ENCODE assay signal across 8 cellular contexts in genomic region chr3:3800685-3801509, GRCh38. TPM values are rescaled to one million over a fixed set of nuclear protein-coding genes. Genes with fewer than 3 reads are reported as not detected.
DNase-seq lines count a peak whose midpoint lies in the region; ATAC-seq and TF ChIP-seq lines count a peak whose summit lies in the region.

No MANE protein-coding gene starts in this region.

- peaks cover 18% of the 10 kb centered on the region for H3K27me3 ChIP-seq in NT2/D1 (ENCODE audit: insufficient read depth, insufficient read length)
- H3K27me3 ChIP-seq in gastroesophageal sphincter: peaks cover 14% of the 10 kb centered on the region
- H3K27me3 ChIP-seq in neural cell (ENCODE audit: insufficient read depth, low read depth, low read length): no peaks in the 10 kb centered on the region
- no peaks in the 10 kb centered on the region for H3K27me3 ChIP-seq in Karpas-422 (ENCODE audit: low read length)

- TF ChIP-seq EP300 in gastroesophageal sphincter (IDR thresholded peaks at IDR 0.05): no peak
- TF ChIP-seq EP300 in neural cell (conservative IDR thresholded peaks at IDR 0.05; ENCODE audit: poor library complexity, severe bottlenecking): no peak

- H3F3A ChIP-seq in neural cell (ENCODE audit: insufficient read depth, low read length, poor library complexity, severe bottlenecking): no peaks in the 10 kb centered on the region

- H3K4me1 ChIP-seq in NT2/D1 (ENCODE audit: insufficient read depth, insufficient read length) (no peaks in the 10 kb centered on the region), gastroesophageal sphincter (peaks cover 0 to 28% (median 10%) of the 10 kb centered on the region in 3 donors), Karpas-422 (ENCODE audit: low read length) (no peaks in the 10 kb centered on the region)

- TF ChIP-seq POLR2A in gastroesophageal sphincter (IDR thresholded peaks at IDR 0.05): no peak

- WGBS in gastroesophageal sphincter (ENCODE audit: low coverage in 1 of 2), 2 donors: 5 to 6% methylated on average over 5 to 8 of the region's 53 CpGs

- H3K4me3 ChIP-seq in NT2/D1 (ENCODE audit: insufficient read length, low read depth): peak overlapping the region; percentile 86
- peak overlapping the region; percentile 36 to 60 for H3K4me3 ChIP-seq in gastroesophageal sphincter
- peak overlapping the region; percentile 87 for H3K4me3 ChIP-seq in neural cell (ENCODE audit: low read length)
- H3K4me3 ChIP-seq in Karpas-422 (ENCODE audit: low read length): no peak overlapping the region

- H3K4me2 ChIP-seq in neural cell (ENCODE audit: low read length) (peak overlapping the region; percentile 89), Karpas-422 (ENCODE audit: low read depth, low read length, poor library complexity, severe bottlenecking) (no peak overlapping the region)

- H3K9ac ChIP-seq in NT2/D1 (ENCODE audit: insufficient read length, low read depth): peak overlapping the region; percentile 96
- H3K9ac ChIP-seq in neural cell (ENCODE audit: low read length): peak overlapping the region; percentile 82
- H3K9ac ChIP-seq in Karpas-422 (ENCODE audit: low read length): no peak overlapping the region

- H3K9me2 ChIP-seq in neural cell (ENCODE audit: insufficient read depth, low read length): no peaks in the 10 kb centered on the region
- H3K9me2 ChIP-seq in Karpas-422 (replicated peaks; ENCODE audit: insufficient read depth, low read length): no peaks in the 10 kb centered on the region

- H3K9me3 ChIP-seq in NT2/D1 (ENCODE audit: insufficient read depth, low read length): no peaks in the 10 kb centered on the region
- no peaks in the 10 kb centered on the region for H3K9me3 ChIP-seq in gastroesophageal sphincter
- no peaks in the 10 kb centered on the region for H3K9me3 ChIP-seq in neural cell (ENCODE audit: low read length)
- no peaks in the 10 kb centered on the region; the same call in 1 of the 2 replicates for H3K9me3 ChIP-seq in Karpas-422 (ENCODE audit: low read length)

- no peak for TF ChIP-seq CTCF in gastroesophageal sphincter (IDR thresholded peaks at IDR 0.05)
- no peak for TF ChIP-seq CTCF in neural cell (IDR thresholded peaks at IDR 0.05; ENCODE audit: poor library complexity, severe bottlenecking)

- peak; percentile 50 for ATAC-seq in gastroesophageal sphincter
- ATAC-seq in HG02571 (IDR thresholded peaks at IDR 0.05; ENCODE audit: unreplicated experiment): no peak
- ATAC-seq in GM18520 (IDR thresholded peaks at IDR 0.05; ENCODE audit: unreplicated experiment): no peak

- H3K27ac ChIP-seq in gastroesophageal sphincter (peak overlapping the region in 1 of 4 donors; percentile 34), neural cell (ENCODE audit: low read length) (peak overlapping the region; percentile 33), Karpas-422 (ENCODE audit: low read length) (no peak overlapping the region)

- DNase-seq in 8988T (peak; percentile 48), NT2/D1 (ENCODE audit: low read depth, low spot score) (peak; percentile 11), SKM-1 (lab: John Stamatoyannopoulos, UW; ENCODE audit: unreplicated experiment) (no peak), Karpas-422 (no peak)

- no peak overlapping the region for H2AFZ ChIP-seq in neural cell (ENCODE audit: low read depth, low read length)
- H2AFZ ChIP-seq in Karpas-422 (ENCODE audit: low read length): no peak overlapping the region

- H3K79me2 ChIP-seq in neural cell (replicated peaks; ENCODE audit: insufficient read depth, low read length) (peaks cover 54% of the 10 kb centered on the region), Karpas-422 (ENCODE audit: low read length) (no peaks in the 10 kb centered on the region)

- TF ChIP-seq RAD21 in neural cell (conservative IDR thresholded peaks at IDR 0.05): peak; percentile 10

- peaks cover 10% of the 10 kb centered on the region for H3K36me3 ChIP-seq in NT2/D1 (ENCODE audit: insufficient read depth, insufficient read length, low read length)
- no peaks in the 10 kb centered on the region for H3K36me3 ChIP-seq in gastroesophageal sphincter
- H3K36me3 ChIP-seq in neural cell (ENCODE audit: insufficient read depth, low read length): no peaks in the 10 kb centered on the region
- H3K36me3 ChIP-seq in Karpas-422 (ENCODE audit: insufficient read depth, low read length): no peaks in the 10 kb centered on the region

- H4K20me1 ChIP-seq in neural cell (ENCODE audit: insufficient read depth) (no peaks in the 10 kb centered on the region), Karpas-422 (ENCODE audit: insufficient read depth, low read depth, low read length) (no peaks in the 10 kb centered on the region)

TF ChIP-seq in neural cell, 6 proteins besides CTCF, POLR2A, EP300 and RAD21:
- TF ChIP-seq POLR2AphosphoS5 (IDR thresholded peaks at IDR 0.05): no peak
- no peak for TF ChIP-seq REST (IDR thresholded peaks at IDR 0.05; ENCODE audit: borderline replicate concordance)
- TF ChIP-seq SMC3 (conservative IDR thresholded peaks at IDR 0.05; ENCODE audit: poor library complexity): no peak
- peak; percentile 20 for TF ChIP-seq MXI1 (conservative IDR thresholded peaks at IDR 0.05; ENCODE audit: poor library complexity, severe bottlenecking)
- peak; percentile 34 for TF ChIP-seq TAF1 (IDR thresholded peaks at IDR 0.05; ENCODE audit: low read depth)
- no peak for TF ChIP-seq EZH2 (IDR thresholded peaks at IDR 0.05; ENCODE audit: borderline replicate concordance, insufficient read depth, low read length, poor library complexity, severe bottlenecking)

RNA-seq across cellular contexts. Expression of gene LRRN1, which starts 1.7 kb away (rescaled TPM):
- total RNA-seq in gastroesophageal sphincter: 1 to 10 TPM in 3 of 4 donors, under 1 TPM in 1; 0.40 to 3.1 (median 1.6) TPM
- 24.5 and 25.8 TPM in 2 replicates for polyA plus RNA-seq in neural cell
- polyA minus RNA-seq in neural cell: 41.6 and 46.1 TPM in 2 replicates
- not detected in 2 replicates for total RNA-seq in Karpas-422 (2014; rRNA removed; shearing (Covaris generic); ENCODE audit: low replicate concordance)

Comparison
In these comparisons a context has a peak if more than half of its experiments do, and no peak if none do; other contexts are left out.
1. DNase-seq: peak in 8988T (single experiment) and NT2/D1 (single experiment); none in SKM-1 (single experiment) and Karpas-422 (single experiment).